Comparison of ENCODE assay signal across 1 cellular context in the genomic region with DNA sequence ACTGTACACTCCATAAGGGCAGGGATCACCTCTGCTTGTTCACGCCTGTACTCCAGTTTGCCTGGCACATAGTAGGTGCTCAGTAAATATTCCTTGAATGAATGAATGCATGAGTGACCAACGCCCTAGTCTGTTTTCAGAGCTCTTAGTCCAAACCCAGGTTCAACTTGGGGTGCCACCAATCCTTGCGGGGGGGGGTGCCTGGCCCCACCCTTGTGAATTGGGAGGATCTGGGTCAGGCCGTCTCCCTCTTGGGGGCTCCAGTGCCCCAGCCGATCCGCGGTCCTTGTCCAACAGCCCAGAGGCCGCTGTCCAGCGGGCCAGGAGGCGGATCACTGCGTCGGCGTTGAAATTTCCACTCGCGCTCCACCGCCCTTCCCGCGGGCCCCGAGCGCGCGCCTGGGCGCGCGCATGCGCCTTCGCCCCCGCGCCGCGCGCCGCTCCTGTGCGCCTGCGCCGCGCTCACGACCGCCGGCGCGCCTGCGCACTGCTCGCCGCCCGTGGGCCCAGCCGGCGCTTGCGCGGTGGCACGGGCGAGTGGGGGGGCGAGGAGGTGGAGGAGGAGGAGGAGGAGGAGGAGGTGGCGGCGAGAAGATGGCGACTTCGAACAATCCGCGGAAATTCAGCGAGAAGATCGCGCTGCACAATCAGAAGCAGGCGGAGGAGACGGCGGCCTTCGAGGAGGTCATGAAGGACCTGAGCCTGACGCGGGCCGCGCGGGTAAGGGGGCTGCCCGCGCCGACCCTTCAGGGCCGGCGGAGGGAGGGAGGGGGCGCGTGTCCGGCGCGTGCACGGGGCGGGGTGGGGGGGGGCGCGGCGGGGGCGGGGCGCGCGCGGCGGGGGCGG.
TF ChIP-seq lines count a peak whose summit lies in the region.

A gene with protein sequence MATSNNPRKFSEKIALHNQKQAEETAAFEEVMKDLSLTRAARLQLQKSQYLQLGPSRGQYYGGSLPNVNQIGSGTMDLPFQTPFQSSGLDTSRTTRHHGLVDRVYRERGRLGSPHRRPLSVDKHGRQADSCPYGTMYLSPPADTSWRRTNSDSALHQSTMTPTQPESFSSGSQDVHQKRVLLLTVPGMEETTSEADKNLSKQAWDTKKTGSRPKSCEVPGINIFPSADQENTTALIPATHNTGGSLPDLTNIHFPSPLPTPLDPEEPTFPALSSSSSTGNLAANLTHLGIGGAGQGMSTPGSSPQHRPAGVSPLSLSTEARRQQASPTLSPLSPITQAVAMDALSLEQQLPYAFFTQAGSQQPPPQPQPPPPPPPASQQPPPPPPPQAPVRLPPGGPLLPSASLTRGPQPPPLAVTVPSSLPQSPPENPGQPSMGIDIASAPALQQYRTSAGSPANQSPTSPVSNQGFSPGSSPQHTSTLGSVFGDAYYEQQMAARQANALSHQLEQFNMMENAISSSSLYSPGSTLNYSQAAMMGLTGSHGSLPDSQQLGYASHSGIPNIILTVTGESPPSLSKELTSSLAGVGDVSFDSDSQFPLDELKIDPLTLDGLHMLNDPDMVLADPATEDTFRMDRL (plus strand): TSS at position 572 of the 846 bp plus-strand sequence. CDS start 23 bp downstream, at position 595.

TF ChIP-seq in K562, 482 proteins besides CTCF, POLR2A, EP300 and RAD21 (continued from another document and continues in another):
- TF ChIP-seq, protein P1, sequence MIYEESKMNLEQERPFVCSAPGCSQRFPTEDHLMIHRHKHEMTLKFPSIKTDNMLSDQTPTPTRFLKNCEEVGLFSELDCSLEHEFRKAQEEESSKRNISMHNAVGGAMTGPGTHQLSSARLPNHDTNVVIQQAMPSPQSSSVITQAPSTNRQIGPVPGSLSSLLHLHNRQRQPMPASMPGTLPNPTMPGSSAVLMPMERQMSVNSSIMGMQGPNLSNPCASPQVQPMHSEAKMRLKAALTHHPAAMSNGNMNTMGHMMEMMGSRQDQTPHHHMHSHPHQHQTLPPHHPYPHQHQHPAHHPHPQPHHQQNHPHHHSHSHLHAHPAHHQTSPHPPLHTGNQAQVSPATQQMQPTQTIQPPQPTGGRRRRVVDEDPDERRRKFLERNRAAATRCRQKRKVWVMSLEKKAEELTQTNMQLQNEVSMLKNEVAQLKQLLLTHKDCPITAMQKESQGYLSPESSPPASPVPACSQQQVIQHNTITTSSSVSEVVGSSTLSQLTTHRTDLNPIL (CRISPR knock-in tag; IDR thresholded peaks at IDR 0.05) = no peak
- TF ChIP-seq ZBTB8A (IDR thresholded peaks at IDR 0.05; ENCODE audit: partially characterized antibody) (no peak), HMG20B (CRISPR knock-in tag; IDR thresholded peaks at IDR 0.05) (no peak), ZNF134 (CRISPR knock-in tag; conservative IDR thresholded peaks at IDR 0.05) (no peak), ZKSCAN1 (IDR thresholded peaks at IDR 0.05; ENCODE audit: low read depth, low read length) (peak; percentile 98), TAL1 (IDR thresholded peaks at IDR 0.05) (no peak), ZNF584 (CRISPR knock-in tag; IDR thresholded peaks at IDR 0.05; ENCODE audit: low read depth) (no peak), TBP (optimal IDR thresholded peaks at IDR 0.05; ENCODE audit: low read depth, low read length) (peak; percentile 78), RBM14 (IDR thresholded peaks at IDR 0.05; ENCODE audit: borderline replicate concordance, insufficient read depth, low read depth, low read length) (no peak), OTX1 (CRISPR knock-in tag; IDR thresholded peaks at IDR 0.05) (peak; percentile 80; the same call in 1 of the 2 replicates), GATAD2B (IDR thresholded peaks at IDR 0.05; ENCODE audit: borderline replicate concordance) (peak; percentile 61; the same call in 1 of the 2 replicates), TEAD2 (tag; IDR thresholded peaks at IDR 0.05) (no peak), MXI1 (IDR thresholded peaks at IDR 0.05; ENCODE audit: low read depth, low read length) (no peak), CBFB (CRISPR knock-in tag; IDR thresholded peaks at IDR 0.05) (no peak), IRF2 (CRISPR knock-in tag; IDR thresholded peaks at IDR 0.05) (no peak), CBX3 (IDR thresholded peaks at IDR 0.05; ENCODE audit: borderline replicate concordance in 1 of 2, low read length in 2 of 2) (peak in 1 of 2 experiments; percentile 29; a peak in 1 of 3 replicates), TAF7 (tag; IDR thresholded peaks at IDR 0.05) (peak; percentile 75; the same call in 1 of the 2 replicates), ZNF165 (CRISPR knock-in tag; IDR thresholded peaks at IDR 0.05; ENCODE audit: borderline replicate concordance) (0 out of 2 replicates have a peak, but pooled peaks have one; percentile 16), DNMT1 (IDR thresholded peaks at IDR 0.05) (no peak), NCOR1 (IDR thresholded peaks at IDR 0.05) (peak; percentile 41; the same call in 1 of the 2 replicates), ESRRA (IDR thresholded peaks at IDR 0.05; ENCODE audit: borderline replicate concordance, low read depth) (no peak), MYC (IDR thresholded peaks at IDR 0.05; ENCODE audit: low read depth, low read length) (peak; percentile 82), MYC (CRISPR knock-in tag; IDR thresholded peaks at IDR 0.05; ENCODE audit: borderline replicate concordance, low read depth) (no peak), ZZZ3 (IDR thresholded peaks at IDR 0.05) (no peak), ZNF717 (CRISPR knock-in tag; IDR thresholded peaks at IDR 0.05) (no peak), KDM5B (IDR thresholded peaks at IDR 0.05; ENCODE audit: insufficient replicate concordance, low read depth, low read length) (peak; percentile 54), NFATC3 (IDR thresholded peaks at IDR 0.05) (no peak), ZNF143 (CRISPR knock-in tag; IDR thresholded peaks at IDR 0.05) (no peak), NFIX (CRISPR knock-in tag; IDR thresholded peaks at IDR 0.05; ENCODE audit: low read depth) (no peak), ZKSCAN3 (CRISPR knock-in tag; IDR thresholded peaks at IDR 0.05) (no peak), HNRNPLL (IDR thresholded peaks at IDR 0.05; ENCODE audit: low read depth, low read length, poor library complexity, severe bottlenecking) (no peak), CCNT2 (IDR thresholded peaks at IDR 0.05; ENCODE audit: borderline replicate concordance, extremely low read depth, insufficient read length, low read depth, low read length) (peak; percentile 68), RFX5 (IDR thresholded peaks at IDR 0.05; ENCODE audit: low read depth, low read length) (no peak), ZNF766 (CRISPR knock-in tag; conservative IDR thresholded peaks at IDR 0.05) (peak; percentile 16; the same call in 1 of the 2 replicates), CHCHD3 (CRISPR knock-in tag; IDR thresholded peaks at IDR 0.05) (no peak), CEBPB (tag; IDR thresholded peaks at IDR 0.05) (no peak), ZNF75A (CRISPR knock-in tag; IDR thresholded peaks at IDR 0.05) (no peak), BRD4 (IDR thresholded peaks at IDR 0.05) (no peak), WHSC1 (IDR thresholded peaks at IDR 0.05; ENCODE audit: low read length) (no peak), CBX5 (IDR thresholded peaks at IDR 0.05; ENCODE audit: borderline replicate concordance, low read depth) (no peak), PHB (CRISPR knock-in tag; IDR thresholded peaks at IDR 0.05) (no peak), RBFOX2 (IDR thresholded peaks at IDR 0.05; ENCODE audit: low read depth, low read length) (peak; percentile 73), NUFIP1 (IDR thresholded peaks at IDR 0.05; ENCODE audit: partially characterized antibody) (no peak)
- TF ChIP-seq, protein P2, sequence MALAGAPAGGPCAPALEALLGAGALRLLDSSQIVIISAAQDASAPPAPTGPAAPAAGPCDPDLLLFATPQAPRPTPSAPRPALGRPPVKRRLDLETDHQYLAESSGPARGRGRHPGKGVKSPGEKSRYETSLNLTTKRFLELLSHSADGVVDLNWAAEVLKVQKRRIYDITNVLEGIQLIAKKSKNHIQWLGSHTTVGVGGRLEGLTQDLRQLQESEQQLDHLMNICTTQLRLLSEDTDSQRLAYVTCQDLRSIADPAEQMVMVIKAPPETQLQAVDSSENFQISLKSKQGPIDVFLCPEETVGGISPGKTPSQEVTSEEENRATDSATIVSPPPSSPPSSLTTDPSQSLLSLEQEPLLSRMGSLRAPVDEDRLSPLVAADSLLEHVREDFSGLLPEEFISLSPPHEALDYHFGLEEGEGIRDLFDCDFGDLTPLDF (CRISPR knock-in tag; IDR thresholded peaks at IDR 0.05) = no peak
- TF ChIP-seq, protein P3, sequence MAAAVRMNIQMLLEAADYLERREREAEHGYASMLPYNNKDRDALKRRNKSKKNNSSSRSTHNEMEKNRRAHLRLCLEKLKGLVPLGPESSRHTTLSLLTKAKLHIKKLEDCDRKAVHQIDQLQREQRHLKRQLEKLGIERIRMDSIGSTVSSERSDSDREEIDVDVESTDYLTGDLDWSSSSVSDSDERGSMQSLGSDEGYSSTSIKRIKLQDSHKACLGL (CRISPR knock-in tag; IDR thresholded peaks at IDR 0.05; ENCODE audit: borderline replicate concordance, poor library complexity, severe bottlenecking) = no peak
- TF ChIP-seq, protein P4, sequence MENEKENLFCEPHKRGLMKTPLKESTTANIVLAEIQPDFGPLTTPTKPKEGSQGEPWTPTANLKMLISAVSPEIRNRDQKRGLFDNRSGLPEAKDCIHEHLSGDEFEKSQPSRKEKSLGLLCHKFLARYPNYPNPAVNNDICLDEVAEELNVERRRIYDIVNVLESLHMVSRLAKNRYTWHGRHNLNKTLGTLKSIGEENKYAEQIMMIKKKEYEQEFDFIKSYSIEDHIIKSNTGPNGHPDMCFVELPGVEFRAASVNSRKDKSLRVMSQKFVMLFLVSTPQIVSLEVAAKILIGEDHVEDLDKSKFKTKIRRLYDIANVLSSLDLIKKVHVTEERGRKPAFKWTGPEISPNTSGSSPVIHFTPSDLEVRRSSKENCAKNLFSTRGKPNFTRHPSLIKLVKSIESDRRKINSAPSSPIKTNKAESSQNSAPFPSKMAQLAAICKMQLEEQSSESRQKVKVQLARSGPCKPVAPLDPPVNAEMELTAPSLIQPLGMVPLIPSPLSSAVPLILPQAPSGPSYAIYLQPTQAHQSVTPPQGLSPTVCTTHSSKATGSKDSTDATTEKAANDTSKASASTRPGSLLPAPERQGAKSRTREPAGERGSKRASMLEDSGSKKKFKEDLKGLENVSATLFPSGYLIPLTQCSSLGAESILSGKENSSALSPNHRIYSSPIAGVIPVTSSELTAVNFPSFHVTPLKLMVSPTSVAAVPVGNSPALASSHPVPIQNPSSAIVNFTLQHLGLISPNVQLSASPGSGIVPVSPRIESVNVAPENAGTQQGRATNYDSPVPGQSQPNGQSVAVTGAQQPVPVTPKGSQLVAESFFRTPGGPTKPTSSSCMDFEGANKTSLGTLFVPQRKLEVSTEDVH (IDR thresholded peaks at IDR 0.05; ENCODE audit: low read depth, partially characterized antibody) = no peak
- TF ChIP-seq, protein P5, sequence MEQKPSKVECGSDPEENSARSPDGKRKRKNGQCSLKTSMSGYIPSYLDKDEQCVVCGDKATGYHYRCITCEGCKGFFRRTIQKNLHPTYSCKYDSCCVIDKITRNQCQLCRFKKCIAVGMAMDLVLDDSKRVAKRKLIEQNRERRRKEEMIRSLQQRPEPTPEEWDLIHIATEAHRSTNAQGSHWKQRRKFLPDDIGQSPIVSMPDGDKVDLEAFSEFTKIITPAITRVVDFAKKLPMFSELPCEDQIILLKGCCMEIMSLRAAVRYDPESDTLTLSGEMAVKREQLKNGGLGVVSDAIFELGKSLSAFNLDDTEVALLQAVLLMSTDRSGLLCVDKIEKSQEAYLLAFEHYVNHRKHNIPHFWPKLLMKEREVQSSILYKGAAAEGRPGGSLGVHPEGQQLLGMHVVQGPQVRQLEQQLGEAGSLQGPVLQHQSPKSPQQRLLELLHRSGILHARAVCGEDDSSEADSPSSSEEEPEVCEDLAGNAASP (IDR thresholded peaks at IDR 0.05) = no peak
- TF ChIP-seq, protein P6, sequence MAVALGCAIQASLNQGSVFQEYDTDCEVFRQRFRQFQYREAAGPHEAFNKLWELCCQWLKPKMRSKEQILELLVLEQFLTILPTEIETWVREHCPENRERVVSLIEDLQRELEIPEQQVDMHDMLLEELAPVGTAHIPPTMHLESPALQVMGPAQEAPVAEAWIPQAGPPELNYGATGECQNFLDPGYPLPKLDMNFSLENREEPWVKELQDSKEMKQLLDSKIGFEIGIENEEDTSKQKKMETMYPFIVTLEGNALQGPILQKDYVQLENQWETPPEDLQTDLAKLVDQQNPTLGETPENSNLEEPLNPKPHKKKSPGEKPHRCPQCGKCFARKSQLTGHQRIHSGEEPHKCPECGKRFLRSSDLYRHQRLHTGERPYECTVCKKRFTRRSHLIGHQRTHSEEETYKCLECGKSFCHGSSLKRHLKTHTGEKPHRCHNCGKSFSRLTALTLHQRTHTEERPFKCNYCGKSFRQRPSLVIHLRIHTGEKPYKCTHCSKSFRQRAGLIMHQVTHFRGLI (CRISPR knock-in tag; IDR thresholded peaks at IDR 0.05) = no peak
- TF ChIP-seq, protein P7, sequence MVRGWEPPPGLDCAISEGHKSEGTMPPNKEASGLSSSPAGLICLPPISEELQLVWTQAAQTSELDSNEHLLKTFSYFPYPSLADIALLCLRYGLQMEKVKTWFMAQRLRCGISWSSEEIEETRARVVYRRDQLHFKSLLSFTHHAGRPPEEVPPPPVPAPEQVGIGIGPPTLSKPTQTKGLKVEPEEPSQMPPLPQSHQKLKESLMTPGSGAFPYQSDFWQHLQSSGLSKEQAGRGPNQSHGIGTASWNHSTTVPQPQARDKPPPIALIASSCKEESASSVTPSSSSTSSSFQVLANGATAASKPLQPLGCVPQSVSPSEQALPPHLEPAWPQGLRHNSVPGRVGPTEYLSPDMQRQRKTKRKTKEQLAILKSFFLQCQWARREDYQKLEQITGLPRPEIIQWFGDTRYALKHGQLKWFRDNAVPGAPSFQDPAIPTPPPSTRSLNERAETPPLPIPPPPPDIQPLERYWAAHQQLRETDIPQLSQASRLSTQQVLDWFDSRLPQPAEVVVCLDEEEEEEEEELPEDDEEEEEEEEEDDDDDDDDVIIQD (CRISPR knock-in tag; IDR thresholded peaks at IDR 0.05) = no peak
- TF ChIP-seq, protein P8, sequence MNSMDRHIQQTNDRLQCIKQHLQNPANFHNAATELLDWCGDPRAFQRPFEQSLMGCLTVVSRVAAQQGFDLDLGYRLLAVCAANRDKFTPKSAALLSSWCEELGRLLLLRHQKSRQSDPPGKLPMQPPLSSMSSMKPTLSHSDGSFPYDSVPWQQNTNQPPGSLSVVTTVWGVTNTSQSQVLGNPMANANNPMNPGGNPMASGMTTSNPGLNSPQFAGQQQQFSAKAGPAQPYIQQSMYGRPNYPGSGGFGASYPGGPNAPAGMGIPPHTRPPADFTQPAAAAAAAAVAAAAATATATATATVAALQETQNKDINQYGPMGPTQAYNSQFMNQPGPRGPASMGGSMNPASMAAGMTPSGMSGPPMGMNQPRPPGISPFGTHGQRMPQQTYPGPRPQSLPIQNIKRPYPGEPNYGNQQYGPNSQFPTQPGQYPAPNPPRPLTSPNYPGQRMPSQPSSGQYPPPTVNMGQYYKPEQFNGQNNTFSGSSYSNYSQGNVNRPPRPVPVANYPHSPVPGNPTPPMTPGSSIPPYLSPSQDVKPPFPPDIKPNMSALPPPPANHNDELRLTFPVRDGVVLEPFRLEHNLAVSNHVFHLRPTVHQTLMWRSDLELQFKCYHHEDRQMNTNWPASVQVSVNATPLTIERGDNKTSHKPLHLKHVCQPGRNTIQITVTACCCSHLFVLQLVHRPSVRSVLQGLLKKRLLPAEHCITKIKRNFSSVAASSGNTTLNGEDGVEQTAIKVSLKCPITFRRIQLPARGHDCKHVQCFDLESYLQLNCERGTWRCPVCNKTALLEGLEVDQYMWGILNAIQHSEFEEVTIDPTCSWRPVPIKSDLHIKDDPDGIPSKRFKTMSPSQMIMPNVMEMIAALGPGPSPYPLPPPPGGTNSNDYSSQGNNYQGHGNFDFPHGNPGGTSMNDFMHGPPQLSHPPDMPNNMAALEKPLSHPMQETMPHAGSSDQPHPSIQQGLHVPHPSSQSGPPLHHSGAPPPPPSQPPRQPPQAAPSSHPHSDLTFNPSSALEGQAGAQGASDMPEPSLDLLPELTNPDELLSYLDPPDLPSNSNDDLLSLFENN (IDR thresholded peaks at IDR 0.05; ENCODE audit: low read depth in 2 of 2, low read length in 2 of 2) = no peak
